In the genomic region with DNA sequence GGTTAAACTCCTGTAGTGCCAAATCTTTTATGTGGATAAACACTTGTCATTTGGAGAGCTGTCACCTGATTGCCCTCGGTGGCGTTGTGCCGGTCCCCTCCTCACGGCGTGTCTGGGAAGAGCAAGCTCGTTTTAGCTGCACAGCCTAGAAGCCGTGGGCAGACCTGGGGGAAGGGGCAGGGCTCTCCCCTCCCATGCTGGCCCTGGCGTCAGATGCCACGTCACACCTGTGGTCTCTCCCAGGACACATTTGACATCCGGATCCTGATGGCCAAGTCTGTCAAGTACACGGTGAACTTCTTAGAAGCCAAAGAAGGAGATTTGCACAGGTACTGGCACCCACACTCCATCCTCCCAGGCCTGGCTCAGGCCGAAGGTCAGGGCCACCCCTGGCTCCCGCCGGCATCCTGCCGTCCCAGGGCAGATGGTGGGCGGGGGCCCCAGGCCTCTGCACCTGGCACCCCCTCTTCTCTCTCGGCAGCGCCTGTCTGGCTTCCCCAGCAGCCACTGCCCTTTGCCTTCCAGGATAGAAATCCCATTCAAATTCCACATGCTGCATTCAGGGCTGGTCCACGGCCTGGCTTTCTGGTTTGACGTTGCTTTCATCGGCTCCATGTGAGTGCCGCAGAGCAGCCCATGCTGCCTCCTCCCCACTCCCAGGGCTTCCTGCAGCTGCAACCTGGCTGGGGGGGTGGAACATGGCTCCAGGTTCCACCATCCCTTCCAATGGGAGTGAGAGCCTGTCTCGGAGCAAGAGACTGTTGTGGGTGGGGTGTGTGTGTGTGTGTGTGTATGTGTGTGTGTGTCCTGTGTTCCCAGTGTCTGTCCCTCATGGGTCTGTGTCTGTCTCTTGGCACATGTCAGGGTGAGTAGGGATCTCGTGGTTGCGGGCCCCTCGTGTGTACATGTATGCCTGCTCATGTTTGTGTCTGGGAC, we compare ENCODE assay signal across 1 cellular context.
A peak's percentile ranks its signal among the peaks of the same experiment; 100 is the strongest.
TF ChIP-seq lines count a peak whose summit lies in the region.

No MANE protein-coding gene starts in this region.

TF ChIP-seq in HepG2, 621 proteins besides CTCF, POLR2A, EP300 and RAD21:
- TF ChIP-seq ZNF205 (CRISPR knock-in tag; IDR thresholded peaks at IDR 0.05) (no peak), ISX (CRISPR knock-in tag; conservative IDR thresholded peaks at IDR 0.05) (no peak), ZNF790 (CRISPR knock-in tag; IDR thresholded peaks at IDR 0.05; ENCODE audit: borderline replicate concordance) (no peak), ZNF546 (CRISPR knock-in tag; conservative IDR thresholded peaks at IDR 0.05) (no peak), AGO2 (optimal IDR thresholded peaks at IDR 0.05; ENCODE audit: low read depth, low read length) (peak; percentile 82)
TF ChIP-seq in HepG2: peak in this region for 1.
